In genomic region chr2:135473567-135473966, GRCh38 we compare ENCODE assay signal across 8 cellular contexts. TPM values are rescaled to one million over a fixed set of nuclear protein-coding genes. Genes with fewer than 3 reads are reported as not detected.
DNase-seq lines count a peak whose midpoint lies in the region; ATAC-seq and TF ChIP-seq lines count a peak whose summit lies in the region.

No MANE protein-coding gene starts in this region.

- peak; percentile 47 for ATAC-seq in GM21576 (IDR thresholded peaks at IDR 0.05; ENCODE audit: unreplicated experiment)
- ATAC-seq in HG02678 (IDR thresholded peaks at IDR 0.05; ENCODE audit: unreplicated experiment): no peak
- no peak for ATAC-seq in HG02588 (IDR thresholded peaks at IDR 0.05; ENCODE audit: unreplicated experiment)

- peak; percentile 74 for TF ChIP-seq CTCF in epithelial cell of proximal tubule (conservative IDR thresholded peaks at IDR 0.05; ENCODE audit: low read depth, low read length)

- H3K4me3 ChIP-seq in epithelial cell of proximal tubule (ENCODE audit: low read depth, low read length): no peak overlapping the region

- peak; percentile 36 for DNase-seq in COR-L47 (lab: John Stamatoyannopoulos, UW)
- DNase-seq in OCI-M1 (lab: John Stamatoyannopoulos, UW): peak; percentile 46
- DNase-seq in epithelial cell of proximal tubule (ENCODE audit: low read depth): no peak
- DNase-seq in stimulated activated CD8-positive, alpha-beta memory T cell treated with anti-CD3 and anti-CD28 coated beads, Interleukin-4, amount 100 ng/mL, for 48 hours: peak; percentile 32
- DNase-seq in occipital lobe (lab: John Stamatoyannopoulos, UW): no peak

RNA-seq across cellular contexts. Expression of gene ZRANB3, which starts 57.5 kb away (rescaled TPM):
- total RNA-seq in epithelial cell of proximal tubule (7.1 and 7.9 TPM in 2 replicates), occipital lobe (14.5 TPM)

RNA-seq across cellular contexts. Expression of gene R3HDM1, which starts 57.7 kb away (rescaled TPM):
- 11.3 and 16.7 TPM in 2 replicates for total RNA-seq in epithelial cell of proximal tubule
- total RNA-seq in occipital lobe: 360 TPM

Comparison
In these comparisons a context has a peak if more than half of its experiments do, and no peak if none do; other contexts are left out.
1. DNase-seq: peak in COR-L47 (single experiment), OCI-M1 (single experiment) and stimulated activated CD8-positive, alpha-beta memory T cell treated with anti-CD3 and anti-CD28 coated beads, Interleukin-4, amount 100 ng/mL, for 48 hours (single experiment); none in epithelial cell of proximal tubule (single experiment) and occipital lobe (single experiment).
2. RNA of gene R3HDM1, which starts 57.7 kb away (total RNA-seq): 360 TPM in occipital lobe (single experiment); 11.3 to 16.7 TPM in epithelial cell of proximal tubule; every median in the first group is over 10 times any median in the second.